Comparison of ENCODE assay signal across 24 cellular contexts in the genomic region with DNA sequence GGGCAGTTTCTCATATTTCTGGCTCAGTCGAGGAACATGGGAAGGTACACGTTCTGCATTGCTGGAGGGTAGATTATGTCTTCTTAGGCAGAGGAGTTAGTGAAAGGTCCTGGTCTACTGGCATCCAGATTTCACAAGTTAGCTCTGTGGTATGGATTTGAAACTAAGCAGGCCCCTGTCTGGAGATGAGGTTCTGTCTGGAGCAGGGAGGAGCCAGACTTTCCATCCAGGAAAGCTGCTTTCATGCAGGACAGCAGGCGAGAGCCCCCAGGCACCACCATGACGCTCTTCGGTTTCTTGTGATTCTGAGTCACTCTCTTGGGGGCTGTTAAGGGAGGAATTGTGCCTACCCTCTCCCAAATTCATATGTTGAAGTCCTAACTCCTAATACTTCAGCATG.
DNase-seq lines count a peak whose midpoint lies in the region; ATAC-seq and TF ChIP-seq lines count a peak whose summit lies in the region.
"Had no signal": no experiment of that assay in that cellular context is flagged by ENCODE, and none has a peak within 500 bp of the region (broad histone marks: within the 10 kb centered on the region; RNA-seq: fewer than 3 reads in every experiment).

No MANE protein-coding gene starts in this region.

- ATAC-seq in WTC11 (no peak), left cardiac atrium (no peak), GM23338 (no peak), GM19023 (IDR thresholded peaks at IDR 0.05; ENCODE audit: unreplicated experiment) (no peak)
- ATAC-seq: GM12878 had no signal

- no peak overlapping the region for H3K9ac ChIP-seq in HUES6 (ENCODE audit: low read length)
- H3K9ac ChIP-seq in trophoblast cell (ENCODE audit: low read length), result no peak overlapping the region

- H3K27me3 Mint-ChIP-seq in WTC11 (ENCODE audit: low read depth), result no peaks in the 10 kb centered on the region
- H3K27me3 Mint-ChIP-seq in GM23338 (ENCODE audit: insufficient read depth, low read depth, poor library complexity), result no peaks in the 10 kb centered on the region
- H3K27me3 Mint-ChIP-seq: CD4-positive, CD25-positive, alpha-beta regulatory T cell had no signal

- H2BK5ac ChIP-seq in trophoblast cell (ENCODE audit: low read depth, low read length, poor library complexity), result no peak overlapping the region

- DNase-seq in WTC11 (ENCODE audit: low spot score), result no peak
- peak; percentile 73 for DNase-seq in hepatocyte (ENCODE audit: low spot score)
- peak; percentile 79 to 89 for DNase-seq in trophoblast cell
- no peak for DNase-seq in left cardiac atrium
- DNase-seq in GM23338 (ENCODE audit: low spot score), result no peak
- DNase-seq in NCI-H128 (lab: John Stamatoyannopoulos, UW; ENCODE audit: unreplicated experiment), result no peak
- DNase-seq: BE2C; CD4-positive, CD25-positive, alpha-beta regulatory T cell; COR-L47; DMS79 treated with DMSO at 0.1 percent for 48 hours; KBM-7; NCI-H1092 treated with DMSO at 0.1 percent for 48 hours; NCI-H146; NCI-H2029; NCI-H345; NCI-H524; NCI-H774; NK-92 treated with Interleukin-12 subunit alpha and Interleukin-12 subunit beta, amount 100 ng/mL, for 24 hours; SIG-M5 had no signal

- POLR2A ChIA-PET in WTC11 (lab: Charles Lee), result no interaction called here

- H2BK120ac ChIP-seq in trophoblast cell (ENCODE audit: insufficient read depth, low read length, poor library complexity), result no peak overlapping the region

- H3K9me2 ChIP-seq in hepatocyte (replicated peaks; ENCODE audit: insufficient read depth) (no peaks in the 10 kb centered on the region), GM23338 (ENCODE audit: insufficient read depth) (no peaks in the 10 kb centered on the region)

- H3K4me3 ChIP-seq in HUES6 (ENCODE audit: low read depth, low read length) (no peak overlapping the region), hepatocyte (no peak overlapping the region), trophoblast cell (ENCODE audit: low read depth, low read length) (no peak overlapping the region), GM23338 (no peak overlapping the region)
- H3K4me3 ChIP-seq: GM12878, HAP-1 had no signal

- H3K27ac Mint-ChIP-seq in WTC11 (peak overlapping the region; percentile 51; the same call in 1 of the 2 replicates), GM23338 (no peak overlapping the region)

- H4K91ac ChIP-seq in trophoblast cell (ENCODE audit: low read depth, low read length), result no peak overlapping the region

- H3K9me3 ChIP-seq in HUES6 (ENCODE audit: control insufficient read depth, insufficient read depth, low read depth, low read length), result no peaks in the 10 kb centered on the region
- no peaks in the 10 kb centered on the region for H3K9me3 ChIP-seq in hepatocyte (ENCODE audit: low read depth)
- H3K9me3 ChIP-seq in trophoblast cell (ENCODE audit: insufficient read depth, low read depth, low read length), result no peaks in the 10 kb centered on the region
- H3K9me3 ChIP-seq: BE2C, HAP-1 had no signal

- H3K4me2 ChIP-seq in hepatocyte (peak overlapping the region; percentile 14), trophoblast cell (ENCODE audit: low read length) (no peak overlapping the region), GM23338 (no peak overlapping the region)

- H3K79me1 ChIP-seq in trophoblast cell (ENCODE audit: low read length), result peaks cover 40% of the 10 kb centered on the region

- no peak overlapping the region for H3K4ac ChIP-seq in trophoblast cell (ENCODE audit: low read depth, low read length)

- H4K20me1 ChIP-seq in hepatocyte (ENCODE audit: insufficient read depth, poor library complexity, severe bottlenecking) (no peaks in the 10 kb centered on the region), GM23338 (replicated peaks; ENCODE audit: insufficient read depth) (no peaks in the 10 kb centered on the region)

- no peak overlapping the region for H2BK12ac ChIP-seq in trophoblast cell (ENCODE audit: low read length)

- intact Hi-C loops in left cardiac atrium (cut with DNase I), result no loop called here

- 46% methylated on average over 5 of the region's 5 CpGs for WGBS in hepatocyte (ENCODE audit: low lambda C conversion rate, missing lambda C conversion rate)
- WGBS in trophoblast cell (ENCODE audit: extremely low coverage, insufficient coverage, insufficient read length), result no CpG with 5 or more reads among the region's 5 CpGs

- H3F3A ChIP-seq in GM23338 (replicated peaks; ENCODE audit: low read depth), result no peaks in the 10 kb centered on the region

- H3K4me3 Mint-ChIP-seq in WTC11 (no peak overlapping the region), GM23338 (no peak overlapping the region)
- H3K4me3 Mint-ChIP-seq: CD4-positive, CD25-positive, alpha-beta regulatory T cell had no signal

- no peaks in the 10 kb centered on the region for H3K36me3 ChIP-seq in HUES6 (ENCODE audit: control insufficient read depth, insufficient read depth, low read length)
- no peaks in the 10 kb centered on the region for H3K36me3 ChIP-seq in hepatocyte (replicated peaks; ENCODE audit: insufficient read depth, low read depth)
- peaks cover 12 to 25% of the 10 kb centered on the region in 2 experiments for H3K36me3 ChIP-seq in trophoblast cell (ENCODE audit: control insufficient read depth in 1 of 2, insufficient read depth in 2 of 2, low read length in 2 of 2)
- no peaks in the 10 kb centered on the region for H3K36me3 ChIP-seq in GM23338 (ENCODE audit: insufficient read depth)
- H3K36me3 ChIP-seq: BE2C, HAP-1 had no signal

- no peak overlapping the region for H4K12ac ChIP-seq in trophoblast cell (ENCODE audit: low read depth, low read length)

- no peak overlapping the region for H3K14ac ChIP-seq in trophoblast cell (ENCODE audit: low read length)

- no peaks in the 10 kb centered on the region for H3K27me3 ChIP-seq in HUES6 (ENCODE audit: control insufficient read depth, insufficient read depth, low read length)
- no peaks in the 10 kb centered on the region for H3K27me3 ChIP-seq in hepatocyte
- H3K27me3 ChIP-seq in trophoblast cell (ENCODE audit: insufficient read depth, low read length), result no peaks in the 10 kb centered on the region
- H3K27me3 ChIP-seq in GM23338 (ENCODE audit: insufficient read depth), result no peaks in the 10 kb centered on the region
- H3K27me3 ChIP-seq: BE2C had no signal

- H3K4me1 Mint-ChIP-seq in WTC11 (peaks cover 19% of the 10 kb centered on the region), GM23338 (peaks cover 10% of the 10 kb centered on the region)
- H3K4me1 Mint-ChIP-seq: CD4-positive, CD25-positive, alpha-beta regulatory T cell had no signal

- peaks cover 11% of the 10 kb centered on the region; the same call in 1 of the 2 replicates for H3K4me1 ChIP-seq in HUES6 (ENCODE audit: control insufficient read depth, insufficient read depth, low read length)
- H3K4me1 ChIP-seq in hepatocyte (ENCODE audit: insufficient read depth), result peaks cover 10% of the 10 kb centered on the region
- peaks cover 10 to 17% of the 10 kb centered on the region in 2 experiments for H3K4me1 ChIP-seq in trophoblast cell (ENCODE audit: control insufficient read depth in 1 of 2, insufficient read depth in 2 of 2, low read length in 2 of 2)
- H3K4me1 ChIP-seq in GM23338 (ENCODE audit: insufficient read depth), result 0 out of 2 replicates have a peak, but pooled peaks cover 3% of the 10 kb centered on the region
- H3K4me1 ChIP-seq: BE2C, HAP-1 had no signal

- H2AK5ac ChIP-seq in trophoblast cell (ENCODE audit: low read length), result no peak overlapping the region

- H3K18ac ChIP-seq in trophoblast cell (ENCODE audit: low read length), result no peak overlapping the region

- H2AFZ ChIP-seq in hepatocyte (no peak overlapping the region), trophoblast cell (ENCODE audit: insufficient read depth, low read length, poor library complexity) (no peak overlapping the region), GM23338 (no peak overlapping the region)

- CTCF ChIA-PET in WTC11 (lab: Charles Lee), result interaction anchor here (1.1 kb wide), 1 partner anchor 10 kb away, joined by 3 read pairs; no protein-coding TSS in a partner anchor

- H3K23ac ChIP-seq in trophoblast cell (ENCODE audit: low read length), result no peak overlapping the region

- H3K9me3 Mint-ChIP-seq in WTC11, result no peaks in the 10 kb centered on the region
- no peaks in the 10 kb centered on the region for H3K9me3 Mint-ChIP-seq in GM23338

- no peaks in the 10 kb centered on the region for H3K79me2 ChIP-seq in hepatocyte
- H3K79me2 ChIP-seq in trophoblast cell (ENCODE audit: control insufficient read depth, insufficient read depth, low read length, poor library complexity), result peaks cover 11% of the 10 kb centered on the region
- no peaks in the 10 kb centered on the region for H3K79me2 ChIP-seq in GM23338 (replicated peaks; ENCODE audit: insufficient read depth)

- H4K8ac ChIP-seq in trophoblast cell (ENCODE audit: low read depth, low read length), result no peak overlapping the region

- TF ChIP-seq CTCF in WTC11 (IDR thresholded peaks at IDR 0.05), result no peak
- TF ChIP-seq CTCF in hepatocyte (IDR thresholded peaks at IDR 0.05; ENCODE audit: poor library complexity), result no peak
- no peak for TF ChIP-seq CTCF in GM23338 (conservative IDR thresholded peaks at IDR 0.05; ENCODE audit: low read depth in 2 of 2)

- H3K36me3 Mint-ChIP-seq in WTC11 (no peaks in the 10 kb centered on the region), GM23338 (ENCODE audit: low read depth) (no peaks in the 10 kb centered on the region)
- H3K36me3 Mint-ChIP-seq: CD4-positive, CD25-positive, alpha-beta regulatory T cell had no signal

- H3K27ac ChIP-seq in HUES6 (ENCODE audit: low read depth, low read length) (peak overlapping the region; percentile 51; the same call in 1 of the 2 replicates), hepatocyte (peak overlapping the region; percentile 93), trophoblast cell (ENCODE audit: low read depth, low read length) (peak overlapping the region; percentile 99), GM23338 (ENCODE audit: low read depth) (no peak overlapping the region)
- H3K27ac ChIP-seq: HL-60 had no signal

TF ChIP-seq in GM23338, 12 proteins besides CTCF, POLR2A, EP300 and RAD21 (continues in another document):
- TF ChIP-seq, protein P1, sequence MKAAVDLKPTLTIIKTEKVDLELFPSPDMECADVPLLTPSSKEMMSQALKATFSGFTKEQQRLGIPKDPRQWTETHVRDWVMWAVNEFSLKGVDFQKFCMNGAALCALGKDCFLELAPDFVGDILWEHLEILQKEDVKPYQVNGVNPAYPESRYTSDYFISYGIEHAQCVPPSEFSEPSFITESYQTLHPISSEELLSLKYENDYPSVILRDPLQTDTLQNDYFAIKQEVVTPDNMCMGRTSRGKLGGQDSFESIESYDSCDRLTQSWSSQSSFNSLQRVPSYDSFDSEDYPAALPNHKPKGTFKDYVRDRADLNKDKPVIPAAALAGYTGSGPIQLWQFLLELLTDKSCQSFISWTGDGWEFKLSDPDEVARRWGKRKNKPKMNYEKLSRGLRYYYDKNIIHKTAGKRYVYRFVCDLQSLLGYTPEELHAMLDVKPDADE (IDR thresholded peaks at IDR 0.05), result no peak
- TF ChIP-seq EZH2phosphoT487 (IDR thresholded peaks at IDR 0.05; ENCODE audit: unreplicated experiment) (no peak), EZH2 (IDR thresholded peaks at IDR 0.05; ENCODE audit: low read depth, unreplicated experiment) (no peak), CREB1 (CRISPR knock-in tag; IDR thresholded peaks at IDR 0.05; ENCODE audit: low read depth) (no peak), STAT1 (IDR thresholded peaks at IDR 0.05; ENCODE audit: unreplicated experiment) (no peak)

Comparison
In these comparisons a context has a peak if more than half of its experiments do, and no peak if none do; other contexts are left out.
1. DNase-seq: peak in hepatocyte (single experiment) and trophoblast cell (2 of 2); none in WTC11 (single experiment), left cardiac atrium (single experiment), GM23338 (single experiment) and NCI-H128 (single experiment).